13 cellular contexts compared by ENCODE assay signal in genomic region chrX:120660638-120661037, GRCh38.
"Had no signal": no experiment of that assay in that cellular context is flagged by ENCODE, and none has a peak within 500 bp of the region (broad histone marks: within the 10 kb centered on the region; RNA-seq: fewer than 3 reads in every experiment).

No MANE protein-coding gene starts in this region.

- H3K27ac ChIP-seq: adrenal gland, psoas muscle, right lobe of liver, upper lobe of left lung had no signal

- H3K36me3 ChIP-seq: adrenal gland, right lobe of liver, upper lobe of left lung had no signal

- H3K9me3 ChIP-seq: adrenal gland, psoas muscle, right lobe of liver, upper lobe of left lung had no signal

- H3K27ac Mint-ChIP-seq: activated naive CD4-positive, alpha-beta T cell treated with anti-CD3 and anti-CD28 coated beads for 36 hours; nephron progenitor cell had no signal

- H3K27me3 ChIP-seq: adrenal gland, right lobe of liver, upper lobe of left lung had no signal

- H3K4me1 ChIP-seq: adrenal gland, psoas muscle, right lobe of liver, upper lobe of left lung had no signal

- H3K4me1 Mint-ChIP-seq: nephron progenitor cell had no signal

- ATAC-seq: left lobe of liver, psoas muscle, right lobe of liver had no signal

- H3K9me3 Mint-ChIP-seq: activated naive CD4-positive, alpha-beta T cell treated with anti-CD3 and anti-CD28 coated beads for 36 hours; central memory CD8-positive, alpha-beta T cell had no signal

- H3K4me3 ChIP-seq: adrenal gland, psoas muscle, right lobe of liver, upper lobe of left lung had no signal

- DNase-seq: activated CD8-positive, alpha-beta memory T cell treated with anti-CD3 and anti-CD28 coated beads for 24 hours; activated naive CD4-positive, alpha-beta T cell treated with anti-CD3 and anti-CD28 coated beads for 36 hours; adrenal gland; cortex of kidney; effector memory CD4-positive, alpha-beta T cell; nephron progenitor cell; psoas muscle; right lobe of liver; stimulated activated CD4-positive, alpha-beta T cell treated with anti-CD3 and anti-CD28 coated beads, Interleukin-12 subunit alpha, Interleukin-12 subunit beta, amount 100 ng/mL, for 4 hours; stimulated activated naive CD4-positive, alpha-beta T cell; upper lobe of left lung had no signal

- H3K27me3 Mint-ChIP-seq: central memory CD8-positive, alpha-beta T cell had no signal

- H3K4me3 Mint-ChIP-seq: activated naive CD4-positive, alpha-beta T cell treated with anti-CD3 and anti-CD28 coated beads for 36 hours; central memory CD8-positive, alpha-beta T cell; nephron progenitor cell had no signal
